ENCODE assay signal across 8 cellular contexts in genomic region chr5:1801061-1801953, GRCh38. TPM values are rescaled to one million over a fixed set of nuclear protein-coding genes. Genes with fewer than 3 reads are reported as not detected.
DNase-seq lines count a peak whose midpoint lies in the region; ATAC-seq, FAIRE-seq and TF ChIP-seq lines count a peak whose summit lies in the region.

NDUFS6 (plus strand) TSS chr5:1801407; CDS start chr5:1801418, 11 bp downstream.

- peaks cover 42% of the 10 kb centered on the region for H3K36me3 Mint-ChIP-seq in central memory CD8-positive, alpha-beta T cell (ENCODE audit: insufficient read depth)

- H3K27me3 Mint-ChIP-seq in central memory CD8-positive, alpha-beta T cell, result no peaks in the 10 kb centered on the region

- H2AFZ ChIP-seq in keratinocyte (ENCODE audit: control insufficient read depth, low read length), result peak within 1 kb of the TSS; percentile 86

- no peak for FAIRE-seq in keratinocyte (lab: Jason Lieb, UNC)

- DNase-seq in A172 (ENCODE audit: low spot score) (peak; percentile 37), NCI-H2196 (lab: John Stamatoyannopoulos, UW; ENCODE audit: unreplicated experiment) (peak; percentile 82), keratinocyte (ENCODE audit: low read depth, low spot score) (no peak)
- DNase-seq in activated CD4-positive, CD25-positive, alpha-beta regulatory T cell (lab: John Stamatoyannopoulos, UW), result peak; percentile 52 to 75 (median 60)
- peak; percentile 51 to 58 for DNase-seq in central memory CD8-positive, alpha-beta T cell (ENCODE audit: low spot score in 2 of 2)
- peak; percentile 54 to 78 (median 73) for DNase-seq in stimulated activated CD4-positive, alpha-beta T cell treated with anti-CD3 and anti-CD28 coated beads, Interleukin-12 subunit alpha, Interleukin-12 subunit beta, amount 100 ng/mL, for 48 hours (ENCODE audit: low read depth in 2 of 3, low spot score in 1 of 3)

- dilution Hi-C loops in keratinocyte (cut with MboI; ENCODE audit: extremely low pct_ligation_motif_present, low sequenced_read_pairs), result no loop called here

- peak; percentile 79 for TF ChIP-seq POLR2A in GM18526 (IDR thresholded peaks at IDR 0.05; ENCODE audit: extremely low read depth, insufficient read length)

- peaks cover 91% of the 10 kb centered on the region for H3K79me2 ChIP-seq in keratinocyte (ENCODE audit: control insufficient read depth, insufficient read depth, low read length)

- peak within 1 kb of the TSS; percentile 95 for H3K27ac ChIP-seq in keratinocyte (ENCODE audit: control insufficient read depth, insufficient read depth, low read length)

- H3K4me3 Mint-ChIP-seq in central memory CD8-positive, alpha-beta T cell, result peak within 1 kb of the TSS; percentile 98

- peak within 1 kb of the TSS; percentile 100 for H3K4me2 ChIP-seq in keratinocyte (ENCODE audit: control insufficient read depth, extremely low read depth, insufficient read depth, low read depth, low read length)

- no peak for TF ChIP-seq CTCF in keratinocyte (optimal IDR thresholded peaks at IDR 0.05 in 1 of 3, IDR thresholded peaks at IDR 0.05 in 1 of 3, conservative IDR thresholded peaks at IDR 0.05 in 1 of 3; ENCODE audit: extremely low read depth in 1 of 3, insufficient read depth in 2 of 3, low read length in 3 of 3)

- H3K4me3 ChIP-seq in keratinocyte (ENCODE audit: control insufficient read depth in 2 of 3, extremely low read depth in 1 of 3, insufficient read depth in 2 of 3, low read depth in 1 of 3, low read length in 3 of 3), result peak within 1 kb of the TSS; percentile 77 to 97 (median 95)

- H3K9me3 ChIP-seq in keratinocyte (ENCODE audit: control insufficient read depth, low read depth, low read length), result no peaks in the 10 kb centered on the region

- H3K9me1 ChIP-seq in keratinocyte (ENCODE audit: control insufficient read depth, extremely low read depth, insufficient read depth, low read length), result no peaks in the 10 kb centered on the region

- peaks cover 14% of the 10 kb centered on the region for H3K4me1 ChIP-seq in keratinocyte (ENCODE audit: control insufficient read depth, extremely low read depth, insufficient read depth, low read length)

- H4K20me1 ChIP-seq in keratinocyte (ENCODE audit: control insufficient read depth, extremely low read depth, insufficient read depth, low read length), result no peaks in the 10 kb centered on the region

- H3K9me3 Mint-ChIP-seq in central memory CD8-positive, alpha-beta T cell, result no peaks in the 10 kb centered on the region

- H3K27me3 ChIP-seq in keratinocyte (ENCODE audit: control insufficient read depth, extremely low read depth, insufficient read depth, low read length), result no peaks in the 10 kb centered on the region

- H3K4me1 Mint-ChIP-seq in central memory CD8-positive, alpha-beta T cell, result peaks cover 61% of the 10 kb centered on the region

- H3K9ac ChIP-seq in keratinocyte (ENCODE audit: control insufficient read depth, extremely low read depth, insufficient read depth, low read length), result peak within 1 kb of the TSS; percentile 91

- peak within 1 kb of the TSS; percentile 97 for H3K27ac Mint-ChIP-seq in central memory CD8-positive, alpha-beta T cell (ENCODE audit: low read depth)

- H3K36me3 ChIP-seq in keratinocyte (ENCODE audit: control insufficient read depth in 2 of 2, extremely low read depth in 1 of 2, insufficient read depth in 2 of 2, low read length in 2 of 2), result peaks cover 36 to 49% of the 10 kb centered on the region in 2 experiments

- peak; percentile 58 for ATAC-seq in HG03064 (IDR thresholded peaks at IDR 0.05; ENCODE audit: low read depth, unreplicated experiment)
- ATAC-seq in central memory CD8-positive, alpha-beta T cell (replicated peaks; ENCODE audit: extremely low read depth, poor library complexity, severe bottlenecking), result peak; percentile 60

RNA-seq across cellular contexts. Expression of gene NDUFS6, which starts in this region (rescaled TPM):
- total RNA-seq in A172 (2014; rRNA removed; shearing (Covaris generic)), result 85.8 and 94.2 TPM in 2 replicates
- polyA plus RNA-seq in keratinocyte, result 35.2 to 127 TPM (median 66.3 TPM) in 3 replicates
- 99.2 TPM for polyA plus RNA-seq in keratinocyte (2011; ENCODE audit: low read depth)
- 17.8 and 50.2 TPM in 2 replicates for polyA plus RNA-seq in keratinocyte (2011; cell fraction: cytosol; rRNA removed)
- polyA plus RNA-seq in keratinocyte (2011; cell fraction: nucleus; rRNA removed), result 22.3 and 39.5 TPM in 2 replicates
- polyA plus RNA-seq in keratinocyte (2012; ENCODE audit: low replicate concordance), result 59.4 and 132 TPM in 2 replicates
- polyA minus RNA-seq in keratinocyte, result 5.5 to 13.2 TPM (median 6.7 TPM) in 3 replicates
- 58.5 TPM for polyA minus RNA-seq in keratinocyte (2011; cell fraction: cytosol; rRNA and poly(A)+ RNA removed)
- polyA minus RNA-seq in keratinocyte (2011; cell fraction: nucleus; rRNA and poly(A)+ RNA removed), result 4.5 and 7.8 TPM in 2 replicates
